In genomic region chr1:246768403-246769020, GRCh38 we compare ENCODE assay signal across 21 cellular contexts. TPM values are rescaled to one million over a fixed set of nuclear protein-coding genes. Genes with fewer than 3 reads are reported as not detected.
DNase-seq lines count a peak whose midpoint lies in the region; ATAC-seq and TF ChIP-seq lines count a peak whose summit lies in the region.
"Had no signal": no experiment of that assay in that cellular context is flagged by ENCODE, and none has a peak within 500 bp of the region (broad histone marks: within the 10 kb centered on the region; RNA-seq: fewer than 3 reads in every experiment).

No MANE protein-coding gene starts in this region.

- TF ChIP-seq CTCF in brain (conservative IDR thresholded peaks at IDR 0.05) (no peak), heart left ventricle (IDR thresholded peaks at IDR 0.05) (no peak), nephron progenitor cell (IDR thresholded peaks at IDR 0.05) (no peak), vagina (IDR thresholded peaks at IDR 0.05) (no peak)

- H3K27me3 Mint-ChIP-seq in brain (no peaks in the 10 kb centered on the region), nephron progenitor cell (ENCODE audit: low read depth, poor library complexity) (no peaks in the 10 kb centered on the region)
- H3K27me3 Mint-ChIP-seq: activated CD4-positive, alpha-beta memory T cell treated with anti-CD3 and anti-CD28 coated beads, Interleukin-2, amount 10 ng/mL, durations not matched to agents 7 days and 5 days; activated naive CD8-positive, alpha-beta T cell; activated T-cell treated with anti-CD3 and anti-CD28 coated beads, Interleukin-2, amount 50 U/mL, for 24 hours; memory B cell had no signal

- H3K4me3 Mint-ChIP-seq in brain (no peak overlapping the region), nephron progenitor cell (no peak overlapping the region)
- H3K4me3 Mint-ChIP-seq: activated CD4-positive, alpha-beta memory T cell treated with anti-CD3 and anti-CD28 coated beads, Interleukin-2, amount 10 ng/mL, durations not matched to agents 7 days and 5 days; activated naive CD8-positive, alpha-beta T cell; activated T-cell treated with anti-CD3 and anti-CD28 coated beads, Interleukin-2, amount 50 U/mL, for 24 hours; memory B cell; neural progenitor cell had no signal

- H3K9me3 ChIP-seq in heart left ventricle (no peaks in the 10 kb centered on the region), vagina (no peaks in the 10 kb centered on the region)
- H3K9me3 ChIP-seq: HAP-1, uterus had no signal

- intact Hi-C loops in heart left ventricle (cut with DNase I) (no loop called here), vagina (cut with DNase I) (no loop called here)

- H3K27me3 ChIP-seq in heart left ventricle (no peaks in the 10 kb centered on the region), vagina (no peaks in the 10 kb centered on the region)
- H3K27me3 ChIP-seq: neural progenitor cell, uterus had no signal

- H3K27ac ChIP-seq in heart left ventricle (peak overlapping the region in 7 of 12 donors; percentile 23 to 70 (median 44)), vagina (peak overlapping the region; percentile 69)
- H3K27ac ChIP-seq: neural progenitor cell, uterus, VCaP had no signal

- H3K4me1 Mint-ChIP-seq in brain (no peaks in the 10 kb centered on the region), nephron progenitor cell (peaks cover 10% of the 10 kb centered on the region)
- H3K4me1 Mint-ChIP-seq: neural progenitor cell had no signal

- H3K4me1 ChIP-seq in heart left ventricle: peaks cover 0 to 8% (median 0%) of the 10 kb centered on the region in 12 donors
- H3K4me1 ChIP-seq in vagina: peaks cover 12% of the 10 kb centered on the region
- H3K4me1 ChIP-seq: HAP-1, neural progenitor cell, uterus had no signal

- H3K36me3 Mint-ChIP-seq in brain: peaks cover 76% of the 10 kb centered on the region
- H3K36me3 Mint-ChIP-seq in nephron progenitor cell (ENCODE audit: low read depth): peaks cover 75% of the 10 kb centered on the region

- TF ChIP-seq POLR2A in heart left ventricle (IDR thresholded peaks at IDR 0.05) (no peak), vagina (IDR thresholded peaks at IDR 0.05) (no peak)

- peak overlapping the region in 3 of 5 experiments; percentile 55 to 91 (median 80) for H3K27ac Mint-ChIP-seq in brain
- H3K27ac Mint-ChIP-seq in nephron progenitor cell: peak overlapping the region; percentile 79
- H3K27ac Mint-ChIP-seq: activated CD4-positive, alpha-beta memory T cell treated with anti-CD3 and anti-CD28 coated beads, Interleukin-2, amount 10 ng/mL, durations not matched to agents 7 days and 5 days; activated naive CD8-positive, alpha-beta T cell; activated T-cell treated with anti-CD3 and anti-CD28 coated beads, Interleukin-2, amount 50 U/mL, for 24 hours; memory B cell; neural progenitor cell had no signal

- H3K36me3 ChIP-seq in heart left ventricle (peaks cover 0 to 83% (median 65%) of the 10 kb centered on the region in 9 donors), vagina (no peaks in the 10 kb centered on the region)
- H3K36me3 ChIP-seq: uterus had no signal

- DNase-seq in heart left ventricle: no peak
- DNase-seq in nephron progenitor cell: no peak
- peak in 1 of 2 donors; percentile 31 for DNase-seq in vagina (ENCODE audit: extremely low spot score in 2 of 2)
- DNase-seq in NCI-H146 treated with DMSO at 0.1 percent for 48 hours (lab: John Stamatoyannopoulos, UW; ENCODE audit: unreplicated experiment): no peak
- DNase-seq: activated CD4-positive, alpha-beta memory T cell treated with anti-CD3 and anti-CD28 coated beads, Interleukin-2, amount 10 ng/mL, durations not matched to agents 7 days and 5 days; activated T-cell treated with anti-CD3 and anti-CD28 coated beads, Interleukin-2, amount 50 U/mL, for 24 hours; COR-L47; cortex of kidney; NCI-H2029; NCI-H446 treated with DMSO at 0.1 percent for 48 hours; NK-92 treated with Interleukin-12 subunit alpha and Interleukin-12 subunit beta, amount 100 ng/mL, for 24 hours; stimulated activated naive CD4-positive, alpha-beta T cell treated with Interleukin-2 at 50 U/mL for 16 hours; uterus had no signal

- 80 to 91% (median 85%) methylated on average over 11 of the region's 11 CpGs for WGBS in heart left ventricle, 4 donors

- H3K9me3 Mint-ChIP-seq in brain (no peaks in the 10 kb centered on the region), nephron progenitor cell (no peaks in the 10 kb centered on the region)
- H3K9me3 Mint-ChIP-seq: activated CD4-positive, alpha-beta memory T cell treated with anti-CD3 and anti-CD28 coated beads, Interleukin-2, amount 10 ng/mL, durations not matched to agents 7 days and 5 days; activated T-cell treated with anti-CD3 and anti-CD28 coated beads, Interleukin-2, amount 50 U/mL, for 24 hours; neural progenitor cell had no signal

- peak in 2 of 4 donors; percentile 5 to 20 for ATAC-seq in heart left ventricle
- ATAC-seq in HG02610 (IDR thresholded peaks at IDR 0.05; ENCODE audit: unreplicated experiment): no peak
- ATAC-seq in HG03521 (IDR thresholded peaks at IDR 0.05; ENCODE audit: unreplicated experiment): no peak

- no peak overlapping the region for H3K4me3 ChIP-seq in heart left ventricle
- H3K4me3 ChIP-seq in vagina: no peak overlapping the region
- H3K4me3 ChIP-seq: HAP-1, neural progenitor cell, uterus had no signal

RNA-seq across cellular contexts. Expression of gene SCCPDH, which starts 44.3 kb away (rescaled TPM):
- polyA plus RNA-seq in brain (ENCODE audit: insufficient read depth, low read depth, low replicate concordance) (61.0 TPM), heart left ventricle (10 to 100 TPM; 13.8 to 27.3 TPM)
- total RNA-seq in heart left ventricle (10 to 100 TPM; 22.0 to 36.4 (median 32.9) TPM), vagina (18.2 TPM)
